ENCODE assay signal across 28 cellular contexts in the genomic region with DNA sequence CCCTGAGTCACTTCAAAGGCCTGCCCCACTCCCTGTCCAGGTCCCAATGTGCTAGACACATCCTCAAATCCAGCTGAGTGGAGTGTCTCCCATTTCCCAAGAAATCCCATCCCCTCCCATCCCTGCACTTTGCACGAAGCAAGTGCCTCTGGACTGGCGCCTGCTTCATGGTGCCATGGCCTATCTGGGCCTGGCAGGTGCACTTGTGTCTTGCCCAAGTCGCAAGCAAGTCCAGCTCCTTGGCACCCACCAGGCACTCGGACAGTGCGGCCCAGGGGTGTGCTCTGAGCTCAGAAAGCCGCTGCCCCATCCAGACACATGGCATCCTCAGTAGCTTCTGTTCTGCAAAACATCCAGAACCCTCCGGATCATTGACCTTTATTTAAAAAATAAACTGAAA.
DNase-seq lines count a peak whose midpoint lies in the region; ATAC-seq, FAIRE-seq and TF ChIP-seq lines count a peak whose summit lies in the region.
"Had no signal": no experiment of that assay in that cellular context is flagged by ENCODE, and none has a peak within 500 bp of the region (broad histone marks: within the 10 kb centered on the region; RNA-seq: fewer than 3 reads in every experiment).

No MANE protein-coding gene starts in this region.

- no peaks in the 10 kb centered on the region for H3K79me1 ChIP-seq in neuronal stem cell (ENCODE audit: low read depth, low read length)

- no peak overlapping the region for H2AFZ ChIP-seq in neuronal stem cell (ENCODE audit: low read length)

- no peak overlapping the region for H3K14ac ChIP-seq in neuronal stem cell (ENCODE audit: low read length)

- TF ChIP-seq EP300 in upper lobe of left lung (IDR thresholded peaks at IDR 0.05), result no peak

- ATAC-seq in esophagus mucosa, result peak; percentile 42
- peak; percentile 16 to 46 for ATAC-seq in upper lobe of left lung (ENCODE audit: low FRiP score in 2 of 2)
- ATAC-seq in GM19463 (IDR thresholded peaks at IDR 0.05; ENCODE audit: unreplicated experiment), result no peak
- ATAC-seq: A549, Panc1 had no signal

- peak overlapping the region; percentile 96 for H2AK5ac ChIP-seq in neuronal stem cell (ENCODE audit: low read depth, low read length)

- no peaks in the 10 kb centered on the region for H3K36me3 ChIP-seq in neuronal stem cell (replicated peaks in 1 of 2; ENCODE audit: control insufficient read depth in 2 of 2, insufficient read depth in 2 of 2, low read length in 2 of 2)
- no peaks in the 10 kb centered on the region for H3K36me3 ChIP-seq in upper lobe of left lung
- no peaks in the 10 kb centered on the region for H3K36me3 ChIP-seq in kidney (ENCODE audit: control insufficient read depth in 1 of 2, insufficient read depth in 2 of 2, low read length in 2 of 2)

- no peak overlapping the region for H3K4me2 ChIP-seq in neuronal stem cell (ENCODE audit: insufficient read depth, low read length, poor library complexity, severe bottlenecking)
- H3K4me2 ChIP-seq: A549 had no signal

- no peak overlapping the region for H4K91ac ChIP-seq in neuronal stem cell (ENCODE audit: low read depth, low read length, poor library complexity)

- intact Hi-C loops in kidney (cut with DNase I), result no loop called here

- H3K9me3 ChIP-seq in neuronal stem cell (replicated peaks in 1 of 2; ENCODE audit: control insufficient read depth in 2 of 2, insufficient read depth in 1 of 2, low read depth in 1 of 2, low read length in 2 of 2) (peaks cover 0 to 2% of the 10 kb centered on the region in 2 donors), upper lobe of left lung (no peaks in the 10 kb centered on the region), kidney (ENCODE audit: control insufficient read depth in 1 of 2, low read length in 2 of 2) (no peaks in the 10 kb centered on the region)
- H3K9me3 ChIP-seq: A549 had no signal

- DNase-seq in RWPE1 (ENCODE audit: low spot score) (no peak), neuronal stem cell (ENCODE audit: low spot score) (no peak), upper lobe of left lung (no peak), kidney (no peak)
- DNase-seq in activated CD4-positive, alpha-beta T cell treated with anti-CD3 and anti-CD28 coated beads, Interleukin-2, amount 50 U/mL, for 1 hour, result no peak
- DNase-seq: C1 segment of cervical spinal cord; CD4-positive, alpha-beta memory T cell; COR-L47; DMS53; H9; HFFc6; KBM-7; MV-4-11; NCI-H1105; NCI-H146; NCI-H1930; NCI-H2107; NCI-H446; NCI-H524 treated with DMSO at 0.1 percent for 48 hours; NCI-H774; NK-92 treated with Interleukin-12 subunit alpha and Interleukin-12 subunit beta, amount 100 ng/mL, for 24 hours; SIG-M5 had no signal

- peak overlapping the region; percentile 41 for H3K4ac ChIP-seq in neuronal stem cell (ENCODE audit: low read length)

- H3K4me3 ChIP-seq in neuronal stem cell (ENCODE audit: low read length in 2 of 2) (no peak overlapping the region), upper lobe of left lung (no peak overlapping the region), kidney (ENCODE audit: low read length in 2 of 2) (no peak overlapping the region)
- H3K4me3 ChIP-seq: A549, SK-N-MC had no signal

- no peak overlapping the region for H4K8ac ChIP-seq in neuronal stem cell (ENCODE audit: low read depth, low read length)

- POLR2A ChIA-PET in RWPE1 (lab: Yijun Ruan, JAX; ENCODE audit: low non-redundant PET), result no interaction called here

- no CpG with 5 or more reads among the region's 7 CpGs for WGBS in neuronal stem cell (ENCODE audit: extremely low coverage in 2 of 2, insufficient read length in 2 of 2, insufficient replicate concordance in 1 of 2), 2 donors
- 87 to 90% methylated on average over 6 to 7 of the region's 7 CpGs for WGBS in upper lobe of left lung, 2 donors

- CTCF ChIA-PET in RWPE1 (lab: Yijun Ruan, JAX), result no interaction called here

- peak overlapping the region; percentile 44 for H3K18ac ChIP-seq in neuronal stem cell (ENCODE audit: low read length)

- TF ChIP-seq POLR2A in upper lobe of left lung (IDR thresholded peaks at IDR 0.05), result no peak

- no peaks in the 10 kb centered on the region for H3K4me1 ChIP-seq in neuronal stem cell (ENCODE audit: control insufficient read depth in 2 of 2, insufficient read depth in 1 of 2, low read depth in 1 of 2, low read length in 2 of 2)
- no peaks in the 10 kb centered on the region for H3K4me1 ChIP-seq in upper lobe of left lung
- H3K4me1 ChIP-seq in kidney (ENCODE audit: control insufficient read depth in 1 of 2, insufficient read depth in 1 of 2, low read depth in 1 of 2, low read length in 2 of 2), result no peaks in the 10 kb centered on the region
- H3K4me1 ChIP-seq: A549 had no signal

- no peak overlapping the region for H2BK120ac ChIP-seq in neuronal stem cell (ENCODE audit: low read depth, low read length)

- TF ChIP-seq CTCF in RWPE1 (conservative IDR thresholded peaks at IDR 0.05; ENCODE audit: low read depth), result no peak
- no peak for TF ChIP-seq CTCF in upper lobe of left lung (IDR thresholded peaks at IDR 0.05)
- no peak for TF ChIP-seq CTCF in kidney (IDR thresholded peaks at IDR 0.05; ENCODE audit: borderline replicate concordance, extremely low read depth, insufficient read depth)

- H3K27ac ChIP-seq in RWPE1 (peak overlapping the region; percentile 83), neuronal stem cell (replicated peaks; ENCODE audit: low read length) (no peak overlapping the region), upper lobe of left lung (no peak overlapping the region), kidney (ENCODE audit: low read depth in 2 of 2, low read length in 2 of 2) (no peak overlapping the region)
- H3K27ac ChIP-seq: A549, SK-N-MC had no signal

- peak overlapping the region; percentile 16 for H3K23ac ChIP-seq in neuronal stem cell (ENCODE audit: low read depth, low read length, poor library complexity)

- no peak overlapping the region for H3K9ac ChIP-seq in neuronal stem cell (ENCODE audit: low read depth, low read length, poor library complexity)
- no peak overlapping the region for H3K9ac ChIP-seq in kidney (ENCODE audit: low read length in 2 of 2)

- H2BK12ac ChIP-seq in neuronal stem cell (ENCODE audit: low read length), result no peak overlapping the region

- no peak overlapping the region for H2BK5ac ChIP-seq in neuronal stem cell (ENCODE audit: low read length)

- H2BK15ac ChIP-seq in neuronal stem cell (ENCODE audit: low read length), result peak overlapping the region; percentile 27

- H3K27me3 ChIP-seq in neuronal stem cell (ENCODE audit: control insufficient read depth in 3 of 3, insufficient read depth in 3 of 3, low read depth in 1 of 3, low read length in 3 of 3) (no peaks in the 10 kb centered on the region), upper lobe of left lung (no peaks in the 10 kb centered on the region)

- FAIRE-seq in kidney (lab: Jason Lieb, UNC), result no peak
- FAIRE-seq: A549, GM18507 had no signal
